In genomic region chr10:72720814-72721665, GRCh38 we compare ENCODE assay signal across 28 cellular contexts. TPM values are rescaled to one million over a fixed set of nuclear protein-coding genes. Genes with fewer than 3 reads are reported as not detected.
DNase-seq lines count a peak whose midpoint lies in the region; ATAC-seq, FAIRE-seq and TF ChIP-seq lines count a peak whose summit lies in the region.
"Had no signal": no experiment of that assay in that cellular context is flagged by ENCODE, and none has a peak within 500 bp of the region (broad histone marks: within the 10 kb centered on the region; RNA-seq: fewer than 3 reads in every experiment).

No MANE protein-coding gene starts in this region.

- H3K9me3 ChIP-seq in endothelial cell of umbilical vein (replicated peaks; ENCODE audit: control insufficient read depth, insufficient read depth, low read length): no peaks in the 10 kb centered on the region
- H3K9me3 ChIP-seq in neutrophil: no peaks in the 10 kb centered on the region
- H3K9me3 ChIP-seq: heart left ventricle, SJSA1 had no signal

- intact Hi-C loops in endothelial cell of umbilical vein (cut with micrococcal nuclease): loop anchor here (10.0 kb wide), 1 partner anchor 114 kb away; no protein-coding TSS in a partner anchor
- intact Hi-C loops in activated CD4-positive, alpha-beta memory T cell treated with anti-CD3 and anti-CD28 coated beads for 36 hours (cut with micrococcal nuclease): no loop called here

- no peak overlapping the region for H2AFZ ChIP-seq in endothelial cell of umbilical vein (ENCODE audit: low read depth, low read length)

- H3K36me3 ChIP-seq in endothelial cell of umbilical vein (ENCODE audit: control insufficient read depth in 2 of 2, extremely low read depth in 1 of 2, insufficient read depth in 2 of 2, low read length in 2 of 2) (no peaks in the 10 kb centered on the region), neutrophil (peaks cover 10% of the 10 kb centered on the region)
- H3K36me3 ChIP-seq: brain microvascular endothelial cell had no signal

- H3K27me3 ChIP-seq in endothelial cell of umbilical vein (ENCODE audit: control insufficient read depth in 2 of 2, insufficient read depth in 2 of 2, low read length in 2 of 2) (no peaks in the 10 kb centered on the region), neutrophil (no peaks in the 10 kb centered on the region)
- H3K27me3 ChIP-seq: brain microvascular endothelial cell, heart left ventricle, SJSA1 had no signal

- H3K4me3 Mint-ChIP-seq in activated CD4-positive, alpha-beta memory T cell treated with anti-CD3 and anti-CD28 coated beads for 36 hours: no peak overlapping the region
- H3K4me3 Mint-ChIP-seq: activated naive CD8-positive, alpha-beta T cell treated with anti-CD3 and anti-CD28 coated beads, Interleukin-2, amount 50 U/mL, for 24 hours; CD4-positive, alpha-beta T cell; endodermal cell; type B pancreatic cell had no signal

- H3K9ac ChIP-seq in endothelial cell of umbilical vein (replicated peaks; ENCODE audit: extremely low read depth, insufficient read depth, low read length): no peak overlapping the region

- H3K9me1 ChIP-seq in endothelial cell of umbilical vein (replicated peaks; ENCODE audit: control insufficient read depth, extremely low read depth, insufficient read depth, low read length): no peaks in the 10 kb centered on the region

- H3K36me3 Mint-ChIP-seq in activated CD4-positive, alpha-beta memory T cell treated with anti-CD3 and anti-CD28 coated beads for 36 hours: peaks cover 7% of the 10 kb centered on the region

- no peak for TF ChIP-seq POLR2A in endothelial cell of umbilical vein (IDR thresholded peaks at IDR 0.05; ENCODE audit: low read depth, low read length)

- H3K9me3 Mint-ChIP-seq in activated CD4-positive, alpha-beta memory T cell treated with anti-CD3 and anti-CD28 coated beads for 36 hours: no peaks in the 10 kb centered on the region
- H3K9me3 Mint-ChIP-seq: activated naive CD8-positive, alpha-beta T cell treated with anti-CD3 and anti-CD28 coated beads, Interleukin-2, amount 50 U/mL, for 24 hours; CD4-positive, alpha-beta T cell; endodermal cell; type B pancreatic cell had no signal

- in situ Hi-C loops in G401 (cut with HindIII; ENCODE audit: low sequenced_read_pairs): no loop called here

- no peak overlapping the region for H3K27ac Mint-ChIP-seq in activated CD4-positive, alpha-beta memory T cell treated with anti-CD3 and anti-CD28 coated beads for 36 hours
- H3K27ac Mint-ChIP-seq: activated naive CD8-positive, alpha-beta T cell treated with anti-CD3 and anti-CD28 coated beads, Interleukin-2, amount 50 U/mL, for 24 hours; CD4-positive, alpha-beta T cell; type B pancreatic cell had no signal

- BruUV-seq in endothelial cell of umbilical vein (replicated peaks; lab: Mats Ljungman, UMichigan): no TSS peak

- H3K4me1 ChIP-seq in endothelial cell of umbilical vein (ENCODE audit: control insufficient read depth, extremely low read depth, insufficient read depth, low read length) (peaks cover 13% of the 10 kb centered on the region), neutrophil (ENCODE audit: control insufficient read depth in 1 of 2, insufficient read depth in 1 of 2, low read depth in 1 of 2, low read length in 1 of 2) (peaks cover 6 to 18% of the 10 kb centered on the region in 2 experiments)

- H3K27ac ChIP-seq in endothelial cell of umbilical vein (ENCODE audit: insufficient read depth, low read depth, low read length) (no peak overlapping the region), neutrophil (peak overlapping the region; percentile 54)
- H3K27ac ChIP-seq: brain microvascular endothelial cell, heart left ventricle, SJSA1 had no signal

- H3K4me2 ChIP-seq in endothelial cell of umbilical vein (ENCODE audit: insufficient read depth, low read length): peak overlapping the region; percentile 29

- DNase-seq in G401 (ENCODE audit: low spot score) (peak; percentile 94), NCI-H524 treated with DMSO at 0.1 percent for 48 hours (lab: John Stamatoyannopoulos, UW) (peak; percentile 9), endothelial cell of umbilical vein (ENCODE audit: low read depth, low spot score) (peak; percentile 67)
- DNase-seq in activated CD4-positive, alpha-beta memory T cell treated with anti-CD3 and anti-CD28 coated beads for 36 hours: no peak
- DNase-seq: activated CD4-positive, CD25-positive, alpha-beta regulatory T cell treated with anti-CD3 and anti-CD28 coated beads, Interleukin-2, amount 50 U/mL, for 72 hours; activated CD8-positive, alpha-beta memory T cell treated with anti-CD3 and anti-CD28 coated beads for 24 hours; activated gamma-delta T cell treated with Interleukin-2 at 50 U/mL for 16 hours; activated naive CD8-positive, alpha-beta T cell treated with anti-CD3 and anti-CD28 coated beads, Interleukin-2, amount 50 U/mL, for 24 hours; activated T-cell treated with anti-CD3 and anti-CD28 coated beads, Interleukin-2, amount 50 U/mL, for 1 hour; brain microvascular endothelial cell; CD4-positive, alpha-beta T cell; cortex of kidney; DMS53; endodermal cell; GF-D8; heart left ventricle; left cardiac atrium; NCI-H1092 treated with DMSO at 0.1 percent for 48 hours; NCI-H2081; NK-92 treated with Interleukin-12 subunit alpha and Interleukin-12 subunit beta, amount 100 ng/mL, for 24 hours; T-helper 1 cell had no signal

- CTCF ChIA-PET in endothelial cell of umbilical vein (lab: Charles Lee): interaction anchor here (0.5 to 1.5 kb wide), 4 partner anchors 11 to 454 kb away, joined by 3 to 4 read pairs (median 4); no protein-coding TSS in a partner anchor
- CTCF ChIA-PET in activated CD4-positive, alpha-beta memory T cell treated with anti-CD3 and anti-CD28 coated beads for 36 hours (lab: Charles Lee): no interaction called here

- no peaks in the 10 kb centered on the region for H3K4me1 Mint-ChIP-seq in activated CD4-positive, alpha-beta memory T cell treated with anti-CD3 and anti-CD28 coated beads for 36 hours (ENCODE audit: low read depth)
- H3K4me1 Mint-ChIP-seq: activated naive CD8-positive, alpha-beta T cell treated with anti-CD3 and anti-CD28 coated beads, Interleukin-2, amount 50 U/mL, for 24 hours had no signal

- dilution Hi-C loops in endothelial cell of umbilical vein (cut with MboI; ENCODE audit: extremely low pct_ligation_motif_present, low sequenced_read_pairs): no loop called here

- TF ChIP-seq CTCF in endothelial cell of umbilical vein (IDR thresholded peaks at IDR 0.05; ENCODE audit: extremely low read depth in 1 of 2, insufficient read depth in 1 of 2, low read depth in 1 of 2, low read length in 2 of 2): no peak
- TF ChIP-seq CTCF in neutrophil (IDR thresholded peaks at IDR 0.05): no peak

- peaks cover 13% of the 10 kb centered on the region for H3K79me2 ChIP-seq in endothelial cell of umbilical vein (ENCODE audit: control insufficient read depth, insufficient read depth, low read length)

- H3K27me3 Mint-ChIP-seq in activated CD4-positive, alpha-beta memory T cell treated with anti-CD3 and anti-CD28 coated beads for 36 hours: no peaks in the 10 kb centered on the region
- H3K27me3 Mint-ChIP-seq: activated naive CD8-positive, alpha-beta T cell treated with anti-CD3 and anti-CD28 coated beads, Interleukin-2, amount 50 U/mL, for 24 hours; CD4-positive, alpha-beta T cell; type B pancreatic cell had no signal

- POLR2A ChIA-PET in endothelial cell of umbilical vein (lab: Charles Lee): no interaction called here
- POLR2A ChIA-PET in activated CD4-positive, alpha-beta memory T cell treated with anti-CD3 and anti-CD28 coated beads for 36 hours (lab: Charles Lee): interaction anchor here (0.5 kb wide), 1 partner anchor 146 kb away, joined by 3 read pairs; no protein-coding TSS in a partner anchor

- ATAC-seq in GM18907 (IDR thresholded peaks at IDR 0.05; ENCODE audit: unreplicated experiment) (no peak), esophagus mucosa (no peak)
- ATAC-seq: activated naive CD8-positive, alpha-beta T cell treated with anti-CD3 and anti-CD28 coated beads, Interleukin-2, amount 50 U/mL, for 24 hours; heart left ventricle; HepG2; left cardiac atrium had no signal

- no peak for FAIRE-seq in endothelial cell of umbilical vein (lab: Jason Lieb, UNC)
- FAIRE-seq: HepG2, TTC549 had no signal

- peaks cover 2% of the 10 kb centered on the region for H4K20me1 ChIP-seq in endothelial cell of umbilical vein (replicated peaks; ENCODE audit: control insufficient read depth, extremely low read depth, insufficient read depth, low read length)

- no peak overlapping the region for H3K4me3 ChIP-seq in endothelial cell of umbilical vein (replicated peaks in 1 of 3; ENCODE audit: insufficient read depth in 1 of 3, low read depth in 1 of 3, low read length in 3 of 3)
- H3K4me3 ChIP-seq in neutrophil (ENCODE audit: low read depth in 1 of 2, low read length in 1 of 2): no peak overlapping the region
- H3K4me3 ChIP-seq: heart left ventricle, SJSA1 had no signal

TF ChIP-seq in endothelial cell of umbilical vein, 7 proteins besides CTCF, POLR2A, EP300 and RAD21:
- TF ChIP-seq MAX (IDR thresholded peaks at IDR 0.05; ENCODE audit: insufficient read depth, insufficient read length) (no peak), JUN (IDR thresholded peaks at IDR 0.05; ENCODE audit: borderline replicate concordance, insufficient read depth, insufficient read length, low read depth) (no peak), FOS (IDR thresholded peaks at IDR 0.05; ENCODE audit: borderline replicate concordance, insufficient read depth, low read length) (no peak), POLR2AphosphoS5 (IDR thresholded peaks at IDR 0.05; ENCODE audit: insufficient read depth, low read depth, low read length) (no peak), GATA2 (IDR thresholded peaks at IDR 0.05; ENCODE audit: insufficient read depth, insufficient read length, low read depth, low read length) (no peak), MYC (IDR thresholded peaks at IDR 0.05; ENCODE audit: low read depth, low read length) (no peak), EZH2 (IDR thresholded peaks at IDR 0.05; ENCODE audit: borderline replicate concordance, low read depth, low read length, severe bottlenecking) (no peak)

RNA-seq across cellular contexts. Expression of gene MCU, which starts 29.1 kb away (rescaled TPM):
- total RNA-seq in G401 (2014; rRNA removed; shearing (Covaris generic)): 25.8 and 41.6 TPM in 2 replicates
- total RNA-seq in endothelial cell of umbilical vein (25.2 and 26.1 TPM in 2 replicates), esophagus mucosa (23.0 TPM)
- 36.1 and 37.2 TPM in 2 replicates for polyA plus RNA-seq in endothelial cell of umbilical vein
- polyA plus RNA-seq in endothelial cell of umbilical vein (2011; cell fraction: cytosol; rRNA removed): 29.8 and 32.8 TPM in 2 replicates
- polyA plus RNA-seq in endothelial cell of umbilical vein (2011; cell fraction: nucleus; rRNA removed): 68.9 and 77.8 TPM in 2 replicates
- 29.0 and 33.2 TPM in 2 replicates for polyA plus RNA-seq in endothelial cell of umbilical vein (2012)
- polyA minus RNA-seq in endothelial cell of umbilical vein: 88.9 and 90.6 TPM in 2 replicates
- polyA minus RNA-seq in endothelial cell of umbilical vein (2011; cell fraction: cytosol; rRNA and poly(A)+ RNA removed): 45.7 TPM
- 61.5 and 68.8 TPM in 2 replicates for polyA minus RNA-seq in endothelial cell of umbilical vein (2011; cell fraction: nucleus; rRNA and poly(A)+ RNA removed)
- 10 to 100 TPM; 17.7 to 19.3 TPM for total RNA-seq in activated CD4-positive, alpha-beta memory T cell treated with anti-CD3 and anti-CD28 coated beads for 36 hours
